Comparison of ENCODE assay signal across 1 cellular context in the genomic region with DNA sequence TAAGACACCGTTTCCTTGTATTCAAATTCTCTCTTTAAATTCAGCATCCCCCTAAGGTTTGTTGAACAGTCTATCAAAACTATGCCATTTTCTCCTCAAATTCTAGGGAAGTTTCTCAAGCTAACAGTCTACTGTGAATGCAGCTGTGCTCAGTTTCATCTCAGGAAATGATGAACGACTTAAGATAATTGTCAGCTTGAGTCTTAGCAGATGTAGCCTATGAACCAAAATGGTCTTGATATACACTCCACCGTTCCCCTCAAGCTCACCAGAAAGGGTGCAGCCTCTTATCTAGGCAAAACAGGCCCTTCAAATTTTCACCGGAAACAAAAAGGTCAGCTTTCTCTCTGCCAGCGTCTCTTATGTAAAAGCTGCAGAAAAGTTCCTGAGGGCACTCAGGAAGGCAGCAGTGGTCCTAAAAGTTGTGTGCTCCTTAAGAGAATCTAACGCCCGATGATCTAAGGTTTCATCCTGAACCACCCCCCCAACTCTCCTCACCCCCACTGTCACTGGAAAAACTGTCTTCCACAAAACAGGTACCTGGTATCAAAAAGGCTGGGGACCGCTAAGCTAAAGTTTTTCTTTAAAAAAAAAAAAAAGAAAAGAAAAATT.
A peak's percentile ranks its signal among the peaks of the same experiment; 100 is the strongest.
TF ChIP-seq lines count a peak whose summit lies in the region.

No MANE protein-coding gene starts in this region.

TF ChIP-seq in K562, 482 proteins besides CTCF, POLR2A, EP300 and RAD21 (continued from another document):
- TF ChIP-seq, protein P1, sequence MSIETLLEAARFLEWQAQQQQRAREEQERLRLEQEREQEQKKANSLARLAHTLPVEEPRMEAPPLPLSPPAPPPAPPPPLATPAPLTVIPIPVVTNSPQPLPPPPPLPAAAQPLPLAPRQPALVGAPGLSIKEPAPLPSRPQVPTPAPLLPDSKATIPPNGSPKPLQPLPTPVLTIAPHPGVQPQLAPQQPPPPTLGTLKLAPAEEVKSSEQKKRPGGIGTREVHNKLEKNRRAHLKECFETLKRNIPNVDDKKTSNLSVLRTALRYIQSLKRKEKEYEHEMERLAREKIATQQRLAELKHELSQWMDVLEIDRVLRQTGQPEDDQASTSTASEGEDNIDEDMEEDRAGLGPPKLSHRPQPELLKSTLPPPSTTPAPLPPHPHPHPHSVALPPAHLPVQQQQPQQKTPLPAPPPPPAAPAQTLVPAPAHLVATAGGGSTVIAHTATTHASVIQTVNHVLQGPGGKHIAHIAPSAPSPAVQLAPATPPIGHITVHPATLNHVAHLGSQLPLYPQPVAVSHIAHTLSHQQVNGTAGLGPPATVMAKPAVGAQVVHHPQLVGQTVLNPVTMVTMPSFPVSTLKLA (conservative IDR thresholded peaks at IDR 0.05): peak; percentile 15 to 69; a peak in 2 of 4 replicates
- TF ChIP-seq EP400 (IDR thresholded peaks at IDR 0.05): peak; percentile 54; the same call in 1 of the 2 replicates
- peak; percentile 51; the same call in 1 of the 2 replicates for TF ChIP-seq POLR2H (tag; IDR thresholded peaks at IDR 0.05; ENCODE audit: low read depth)
- no peak for TF ChIP-seq XRCC5 (IDR thresholded peaks at IDR 0.05; ENCODE audit: low read depth, low read length)
- TF ChIP-seq TAF9B (IDR thresholded peaks at IDR 0.05; ENCODE audit: partially characterized antibody): peak; percentile 62
- TF ChIP-seq ZNF589 (CRISPR knock-in tag; IDR thresholded peaks at IDR 0.05; ENCODE audit: low read depth): peak; percentile 39
- no peak for TF ChIP-seq ZC3H8 (IDR thresholded peaks at IDR 0.05)
- peak; percentile 97 for TF ChIP-seq TEAD4 (IDR thresholded peaks at IDR 0.05; ENCODE audit: low read length)
- no peak for TF ChIP-seq TEAD4 (CRISPR knock-in tag; IDR thresholded peaks at IDR 0.05; ENCODE audit: borderline replicate concordance)
- TF ChIP-seq RNF219 (CRISPR knock-in tag; IDR thresholded peaks at IDR 0.05): no peak
- no peak for TF ChIP-seq NR4A1 (CRISPR knock-in tag; IDR thresholded peaks at IDR 0.05)
- no peak for TF ChIP-seq NR4A1 (tag; IDR thresholded peaks at IDR 0.05)
- TF ChIP-seq ZNF436 (CRISPR knock-in tag; IDR thresholded peaks at IDR 0.05): no peak
